5 cellular contexts compared by ENCODE assay signal in the genomic region with DNA sequence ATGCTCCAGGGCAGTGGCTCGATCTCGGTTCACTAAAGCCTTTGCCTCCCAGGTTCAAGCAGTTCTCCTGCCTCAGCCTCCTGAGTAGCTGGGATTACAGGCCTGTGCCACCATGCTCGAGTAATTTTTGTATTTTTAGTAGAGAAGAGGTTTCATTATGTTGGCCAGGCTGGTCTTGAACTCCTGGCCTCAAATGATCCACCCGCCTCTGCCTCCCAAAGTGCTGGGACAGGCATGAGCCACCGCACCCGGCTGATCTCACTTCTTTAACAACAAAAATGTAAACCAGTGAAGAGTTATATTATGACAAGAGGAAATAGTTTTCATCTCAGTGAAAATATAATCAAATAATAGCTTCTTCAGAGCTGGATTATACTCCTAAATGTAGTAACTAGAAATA. TPM values are rescaled to one million over a fixed set of nuclear protein-coding genes. Genes with fewer than 3 reads are reported as not detected.
"Had no signal": no experiment of that assay in that cellular context is flagged by ENCODE, and none has a peak within 500 bp of the region (broad histone marks: within the 10 kb centered on the region; RNA-seq: fewer than 3 reads in every experiment).

No MANE protein-coding gene starts in this region.

RNA-seq across cellular contexts. Expression of a gene that starts 14.0 kb away (rescaled TPM):
- total RNA-seq: HepG2, HT-29, HT1080, IMR-90, K562 had no signal

RNA-seq across cellular contexts. Expression of a gene that starts 16.3 kb away (rescaled TPM):
- total RNA-seq: HepG2, HT-29, HT1080, IMR-90, K562 had no signal

RNA-seq across cellular contexts. Expression of a gene that starts 43.9 kb away (rescaled TPM):
- total RNA-seq: HepG2, HT-29, HT1080, IMR-90, K562 had no signal
